ENCODE assay signal across 1 cellular context in genomic region chr21:25700741-25701140, GRCh38.
TF ChIP-seq lines count a peak whose summit lies in the region.

No MANE protein-coding gene starts in this region.

TF ChIP-seq in SK-N-SH treated with all-trans-retinoic acid at 6 μM for 48 hours, 23 proteins besides CTCF, POLR2A, EP300 and RAD21:
- TF ChIP-seq ZC3H10 (CRISPR knock-in tag; IDR thresholded peaks at IDR 0.05) (no peak), TSHZ2 (CRISPR knock-in tag; IDR thresholded peaks at IDR 0.05) (no peak), CSRNP3 (CRISPR knock-in tag; IDR thresholded peaks at IDR 0.05) (no peak), BACH2 (CRISPR knock-in tag; IDR thresholded peaks at IDR 0.05; ENCODE audit: borderline replicate concordance) (no peak), OSR1 (CRISPR knock-in tag; IDR thresholded peaks at IDR 0.05) (no peak), TCF4 (CRISPR knock-in tag; IDR thresholded peaks at IDR 0.05; ENCODE audit: borderline replicate concordance) (no peak), ZNF8 (CRISPR knock-in tag; IDR thresholded peaks at IDR 0.05) (no peak), ARNTL (CRISPR knock-in tag; IDR thresholded peaks at IDR 0.05; ENCODE audit: borderline replicate concordance, low read depth) (no peak), RARB (CRISPR knock-in tag; IDR thresholded peaks at IDR 0.05) (no peak), GLIS3 (CRISPR knock-in tag; IDR thresholded peaks at IDR 0.05) (no peak), POU6F1 (CRISPR knock-in tag; IDR thresholded peaks at IDR 0.05; ENCODE audit: borderline replicate concordance, low read depth) (no peak), ISL1 (CRISPR knock-in tag; IDR thresholded peaks at IDR 0.05) (no peak), SNAI2 (CRISPR knock-in tag; IDR thresholded peaks at IDR 0.05) (no peak), CSDC2 (CRISPR knock-in tag; IDR thresholded peaks at IDR 0.05) (no peak)
